15 cellular contexts compared by ENCODE assay signal in genomic region chr12:114936148-114937099, GRCh38.
A peak's percentile ranks its signal among the peaks of the same experiment; 100 is the strongest.
DNase-seq lines count a peak whose midpoint lies in the region; ATAC-seq and TF ChIP-seq lines count a peak whose summit lies in the region.
"Had no signal": no experiment of that assay in that cellular context is flagged by ENCODE, and none has a peak within 500 bp of the region (broad histone marks: within the 10 kb centered on the region; RNA-seq: fewer than 3 reads in every experiment).

No MANE protein-coding gene starts in this region.

- H3K27me3 ChIP-seq in ACC112 (ENCODE audit: insufficient read depth, low read length): no peaks in the 10 kb centered on the region
- no peaks in the 10 kb centered on the region for H3K27me3 ChIP-seq in SJCRH30
- H3K27me3 ChIP-seq: neutrophil had no signal

- peak overlapping the region; percentile 20; the same call in 1 of the 2 replicates for H3K4me3 Mint-ChIP-seq in HFFc6
- H3K4me3 Mint-ChIP-seq: activated CD4-positive, alpha-beta memory T cell treated with anti-CD3 and anti-CD28 coated beads, Interleukin-2, amount 10 ng/mL, durations not matched to agents 7 days and 5 days; stimulated activated memory B cell treated with anti-CD40 and anti-IgM and Interleukin-4, amounts not matched to agents 10 μg/mL and 1 μg/mL and 100 μg/mL, for 72 hours had no signal

- H3K36me3 Mint-ChIP-seq in HFFc6 (ENCODE audit: low read depth): peaks cover 7% of the 10 kb centered on the region
- H3K36me3 Mint-ChIP-seq: stimulated activated memory B cell treated with anti-CD40 and anti-IgM and Interleukin-4, amounts not matched to agents 10 μg/mL and 1 μg/mL and 100 μg/mL, for 72 hours had no signal

- H3K4me3 ChIP-seq in ACC112 (ENCODE audit: low read depth, low read length) (no peak overlapping the region), WI38 (ENCODE audit: low read depth, low read length) (no peak overlapping the region), SJCRH30 (no peak overlapping the region)
- H3K4me3 ChIP-seq: coronary artery, HAP-1 had no signal

- no peaks in the 10 kb centered on the region; the same call in 1 of the 2 replicates for H3K27me3 Mint-ChIP-seq in HFFc6 (ENCODE audit: insufficient read depth)
- H3K27me3 Mint-ChIP-seq: activated CD4-positive, alpha-beta memory T cell treated with anti-CD3 and anti-CD28 coated beads, Interleukin-2, amount 10 ng/mL, durations not matched to agents 7 days and 5 days; stimulated activated memory B cell treated with anti-CD40 and anti-IgM and Interleukin-4, amounts not matched to agents 10 μg/mL and 1 μg/mL and 100 μg/mL, for 72 hours had no signal

- H3K9me3 ChIP-seq in SJCRH30 (replicated peaks): no peaks in the 10 kb centered on the region
- H3K9me3 ChIP-seq: HAP-1, neutrophil had no signal

- peaks cover 25% of the 10 kb centered on the region for H3K4me1 ChIP-seq in ACC112 (ENCODE audit: control insufficient read depth, insufficient read depth, low read length, unreplicated experiment)
- no peaks in the 10 kb centered on the region for H3K4me1 ChIP-seq in SJCRH30
- H3K4me1 ChIP-seq: HAP-1 had no signal

- peak overlapping the region; percentile 75 for H3K27ac Mint-ChIP-seq in HFFc6
- H3K27ac Mint-ChIP-seq: activated CD4-positive, alpha-beta memory T cell treated with anti-CD3 and anti-CD28 coated beads, Interleukin-2, amount 10 ng/mL, durations not matched to agents 7 days and 5 days; stimulated activated memory B cell treated with anti-CD40 and anti-IgM and Interleukin-4, amounts not matched to agents 10 μg/mL and 1 μg/mL and 100 μg/mL, for 72 hours had no signal

- H3K36me3 ChIP-seq in ACC112 (ENCODE audit: insufficient read depth, low read length) (no peaks in the 10 kb centered on the region), SJCRH30 (no peaks in the 10 kb centered on the region)
- H3K36me3 ChIP-seq: HAP-1, neutrophil had no signal

- peaks cover 7% of the 10 kb centered on the region for H3K9me3 Mint-ChIP-seq in HFFc6

- no peak for TF ChIP-seq CTCF in HFFc6 (IDR thresholded peaks at IDR 0.05)
- 0 out of 2 replicates have a peak, but pooled peaks have one; percentile 4 for TF ChIP-seq CTCF in WI38 (IDR thresholded peaks at IDR 0.05; ENCODE audit: low read depth, low read length)

- H3K4me1 Mint-ChIP-seq in HFFc6 (ENCODE audit: low read depth): peaks cover 59% of the 10 kb centered on the region
- H3K4me1 Mint-ChIP-seq: activated CD4-positive, alpha-beta memory T cell treated with anti-CD3 and anti-CD28 coated beads, Interleukin-2, amount 10 ng/mL, durations not matched to agents 7 days and 5 days; stimulated activated memory B cell treated with anti-CD40 and anti-IgM and Interleukin-4, amounts not matched to agents 10 μg/mL and 1 μg/mL and 100 μg/mL, for 72 hours had no signal

- H3K27ac ChIP-seq in ACC112 (ENCODE audit: low read depth, low read length): peak overlapping the region; percentile 4; the same call in 1 of the 2 replicates
- H3K27ac ChIP-seq in SJCRH30: no peak overlapping the region
- H3K27ac ChIP-seq: coronary artery, HL-60, neutrophil had no signal

- DNase-seq in HFFc6 (peak; percentile 74), iris pigment epithelial cell (ENCODE audit: low read depth) (peak; percentile 33), SJCRH30 (no peak), NCI-H2029 treated with DMSO at 0.1 percent for 48 hours (lab: John Stamatoyannopoulos, UW) (no peak)
- DNase-seq in activated CD4-positive, alpha-beta T cell treated with anti-CD3 and anti-CD28 coated beads for 48 hours: no peak
- DNase-seq: activated CD4-positive, alpha-beta memory T cell treated with anti-CD3 and anti-CD28 coated beads, Interleukin-2, amount 10 ng/mL, durations not matched to agents 7 days and 5 days; NCI-H524 treated with DMSO at 0.1 percent for 48 hours had no signal

- H3K79me2 ChIP-seq in ACC112 (ENCODE audit: control insufficient read depth, insufficient read depth, low read length, unreplicated experiment): no peaks in the 10 kb centered on the region

- H2AFZ ChIP-seq in ACC112 (ENCODE audit: low read length, unreplicated experiment): no peak overlapping the region

- no peak for ATAC-seq in HG02973 (IDR thresholded peaks at IDR 0.05; ENCODE audit: unreplicated experiment)
- ATAC-seq: stimulated activated memory B cell treated with anti-CD40 and anti-IgM and Interleukin-4, amounts not matched to agents 10 μg/mL and 1 μg/mL and 100 μg/mL, for 72 hours had no signal

Comparison
In these comparisons a context has a peak if more than half of its experiments do, and no peak if none do; other contexts are left out.
1. DNase-seq: peak in HFFc6 (single experiment) and iris pigment epithelial cell (single experiment); none in SJCRH30 (0 of 2), activated CD4-positive, alpha-beta T cell treated with anti-CD3 and anti-CD28 coated beads for 48 hours (single experiment) and NCI-H2029 treated with DMSO at 0.1 percent for 48 hours (single experiment).